Comparison of ENCODE assay signal across 19 cellular contexts in the genomic region with DNA sequence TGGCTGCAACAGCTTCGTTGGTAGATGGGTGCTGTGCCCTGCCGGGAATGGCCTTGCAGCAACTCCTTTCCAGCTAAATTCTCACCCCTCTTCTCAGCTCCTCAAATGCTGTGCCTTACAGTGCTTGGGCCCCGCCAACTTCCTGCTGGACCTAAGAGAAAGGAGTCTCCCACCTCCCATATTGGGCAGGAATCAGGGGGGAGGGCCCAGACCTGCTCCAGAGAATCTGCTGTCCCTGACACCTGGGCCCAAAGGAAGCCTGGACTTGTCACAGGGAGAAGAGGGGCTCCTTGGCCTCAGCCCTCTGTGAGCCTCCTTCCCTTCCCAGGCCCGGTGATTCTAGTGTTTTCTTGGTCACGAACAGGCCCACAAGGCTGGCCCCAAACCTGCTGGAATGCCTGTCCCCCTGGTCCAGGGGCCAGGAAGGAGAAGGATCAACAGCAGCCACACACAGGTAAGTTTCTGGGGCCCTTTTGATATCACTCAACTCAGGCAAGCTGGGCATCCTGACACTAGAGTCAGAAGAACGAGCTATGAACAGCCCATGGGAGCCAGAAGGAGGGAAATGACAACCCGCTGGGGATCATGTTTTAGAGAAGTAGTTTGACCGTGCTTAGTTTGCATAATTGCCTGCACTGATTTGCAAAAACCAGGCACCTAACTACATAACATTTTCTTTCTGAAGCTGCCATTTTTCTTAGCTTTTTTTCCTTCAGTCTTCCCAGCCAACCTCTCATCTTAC.
DNase-seq lines count a peak whose midpoint lies in the region; ATAC-seq, FAIRE-seq and TF ChIP-seq lines count a peak whose summit lies in the region.
"Had no signal": no experiment of that assay in that cellular context is flagged by ENCODE, and none has a peak within 500 bp of the region (broad histone marks: within the 10 kb centered on the region; RNA-seq: fewer than 3 reads in every experiment).

No MANE protein-coding gene starts in this region.

- H3K27ac Mint-ChIP-seq in T-cell = peak overlapping the region; percentile 73 to 74
- no peak overlapping the region for H3K27ac Mint-ChIP-seq in endodermal cell
- H3K27ac Mint-ChIP-seq in stimulated activated naive B cell treated with anti-CD40 and anti-IgM and Interleukin-4, amounts not matched to agents 10 μg/mL and 1 μg/mL and 100 μg/mL, for 72 hours = peak overlapping the region; percentile 92

- H3K27me3 Mint-ChIP-seq in T-cell (no peaks in the 10 kb centered on the region), endodermal cell (ENCODE audit: insufficient read depth) (peaks cover 14% of the 10 kb centered on the region)
- H3K27me3 Mint-ChIP-seq in stimulated activated naive B cell treated with anti-CD40 and anti-IgM and Interleukin-4, amounts not matched to agents 10 μg/mL and 1 μg/mL and 100 μg/mL, for 72 hours = peaks cover 5 to 7% of the 10 kb centered on the region in 2 donors

- no peaks in the 10 kb centered on the region for H3K79me2 ChIP-seq in HepG2 (ENCODE audit: insufficient read depth, low read length)

- BruUV-seq in HepG2 (replicated peaks; lab: Mats Ljungman, UMichigan) = no TSS peak

- FAIRE-seq in HepG2 (lab: Jason Lieb, UNC) = no peak

- WGBS in HepG2 (ENCODE audit: low lambda C conversion rate) = 75% methylated on average over 2 of the region's 8 CpGs
- WGBS in right lobe of liver (ENCODE audit: insufficient coverage, low coverage, low lambda C conversion rate, missing lambda C conversion rate) = 78% methylated on average over 5 of the region's 8 CpGs
- WGBS in endodermal cell (ENCODE audit: insufficient coverage in 1 of 2, insufficient read length in 1 of 2), 2 experiments = 88% methylated on average over 5 to 8 of the region's 8 CpGs

- H2AFZ ChIP-seq in HepG2 (ENCODE audit: low read length) = no peak overlapping the region

- no peaks in the 10 kb centered on the region for H4K20me1 ChIP-seq in HepG2 (ENCODE audit: insufficient read depth, low read length)

- H3K36me3 ChIP-seq in HepG2 (replicated peaks in 1 of 2; ENCODE audit: control insufficient read depth in 1 of 2, insufficient read depth in 2 of 2, low read length in 2 of 2) = no peaks in the 10 kb centered on the region
- no peaks in the 10 kb centered on the region for H3K36me3 ChIP-seq in right lobe of liver
- H3K36me3 ChIP-seq in endodermal cell (ENCODE audit: control insufficient read depth, insufficient read depth, low read length) = no peaks in the 10 kb centered on the region
- H3K36me3 ChIP-seq: gastroesophageal sphincter, left ventricle myocardium inferior, thoracic aorta had no signal

- ATAC-seq in HepG2 (no peak; the same call in 2 of the 3 replicates), right lobe of liver (no peak), T-cell (replicated peaks in 1 of 4) (no peak)
- peak; percentile 26 to 34 for ATAC-seq in stimulated activated naive B cell treated with anti-CD40 and anti-IgM and Interleukin-4, amounts not matched to agents 10 μg/mL and 1 μg/mL and 100 μg/mL, for 72 hours (replicated peaks)
- ATAC-seq: gastroesophageal sphincter had no signal

- H3K9me3 Mint-ChIP-seq in T-cell (no peaks in the 10 kb centered on the region), endodermal cell (no peaks in the 10 kb centered on the region)
- H3K9me3 Mint-ChIP-seq in stimulated activated naive B cell treated with anti-CD40 and anti-IgM and Interleukin-4, amounts not matched to agents 10 μg/mL and 1 μg/mL and 100 μg/mL, for 72 hours = no peaks in the 10 kb centered on the region

- H3K9ac ChIP-seq in HepG2 (ENCODE audit: insufficient read depth, low read depth, low read length) = no peak overlapping the region
- no peak overlapping the region for H3K9ac ChIP-seq in endodermal cell (ENCODE audit: extremely low read depth, low read length, poor library complexity, severe bottlenecking)
- H3K9ac ChIP-seq: KMS-11 had no signal

- TF ChIP-seq CTCF in HepG2 (CRISPR knock-in tag; IDR thresholded peaks at IDR 0.05) = no peak
- TF ChIP-seq CTCF in right lobe of liver (IDR thresholded peaks at IDR 0.05) = no peak
- TF ChIP-seq CTCF in endodermal cell (conservative IDR thresholded peaks at IDR 0.05) = no peak
- no peak for TF ChIP-seq CTCF in GM10266 (IDR thresholded peaks at IDR 0.05; ENCODE audit: control insufficient read depth, insufficient read depth, low read depth, missing control alignments)

- no peak for TF ChIP-seq POLR2A in HepG2 (IDR thresholded peaks at IDR 0.05; ENCODE audit: insufficient read depth in 1 of 2, low read depth in 2 of 2, low read length in 2 of 2)
- no peak for TF ChIP-seq POLR2A in right lobe of liver (IDR thresholded peaks at IDR 0.05)

- TF ChIP-seq EP300 in HepG2 (IDR thresholded peaks at IDR 0.05; ENCODE audit: low read depth in 2 of 2, low read length in 2 of 2) (no peak), HepG2 (CRISPR knock-in tag; IDR thresholded peaks at IDR 0.05; ENCODE audit: borderline replicate concordance) (no peak)

- H3K4me2 ChIP-seq in HepG2 (ENCODE audit: low read depth, low read length) = peak overlapping the region; percentile 34
- H3K4me2 ChIP-seq: KMS-11 had no signal

- H3K4me1 Mint-ChIP-seq in T-cell = peaks cover 42 to 85% (median 80%) of the 10 kb centered on the region in 3 donors
- peaks cover 12% of the 10 kb centered on the region for H3K4me1 Mint-ChIP-seq in endodermal cell
- H3K4me1 Mint-ChIP-seq in stimulated activated naive B cell treated with anti-CD40 and anti-IgM and Interleukin-4, amounts not matched to agents 10 μg/mL and 1 μg/mL and 100 μg/mL, for 72 hours = peaks cover 24 to 48% of the 10 kb centered on the region in 2 donors

- H3K27me3 ChIP-seq in HepG2 (ENCODE audit: control insufficient read depth in 1 of 2, insufficient read depth in 2 of 2, low read length in 2 of 2) (peaks cover 1 to 14% of the 10 kb centered on the region in 2 experiments; a peak in 3 of 5 replicates), right lobe of liver (no peaks in the 10 kb centered on the region), endodermal cell (ENCODE audit: control insufficient read depth, insufficient read depth, low read length, poor library complexity, severe bottlenecking) (no peaks in the 10 kb centered on the region)

- no peak for TF ChIP-seq RAD21 in HepG2 (CRISPR knock-in tag; IDR thresholded peaks at IDR 0.05)

- intact Hi-C loops in HepG2 (cut with micrococcal nuclease; ENCODE audit: unreplicated experiment) = no loop called here
- intact Hi-C loops in right lobe of liver (cut with DNase I) = no loop called here

- DNase-seq in HepG2 (ENCODE audit: low spot score) = no peak
- DNase-seq in right lobe of liver = no peak
- no peak for DNase-seq in T-cell
- peak; percentile 39 for DNase-seq in endodermal cell
- DNase-seq in stimulated activated naive B cell treated with anti-CD40 and anti-IgM and Interleukin-4, amounts not matched to agents 10 μg/mL and 1 μg/mL and 100 μg/mL, for 72 hours = no peak
- no peak for DNase-seq in iPS-NIHi7 (ENCODE audit: extremely low spot score)
- no peak for DNase-seq in GM10266 (ENCODE audit: extremely low spot score)
- DNase-seq in HUDEP-2 (lab: John Stamatoyannopoulos, UW; ENCODE audit: unreplicated experiment in 76 of 76) = no peak
- DNase-seq: activated CD4-positive, alpha-beta T cell treated with anti-CD3 and anti-CD28 coated beads, Interleukin-2, amount 50 U/mL, for 4 hours; activated effector memory CD4-positive, alpha-beta T cell treated with Interleukin-2 at 50 U/mL for 16 hours; cortex of kidney; GDM1; left ventricle myocardium inferior; NCI-H82; RPMI8226; stimulated activated CD4-positive, alpha-beta T cell treated with anti-CD3 and anti-CD28 coated beads, Interleukin-4, amount 100 ng/mL, for 1 hour had no signal

- H3K4me3 ChIP-seq in HepG2 (replicated peaks in 1 of 3; ENCODE audit: insufficient read depth in 1 of 3, low read depth in 2 of 3, low read length in 3 of 3) (peak overlapping the region in 1 of 3 experiments; percentile 19; a peak in 1 of 6 replicates), right lobe of liver (no peak overlapping the region), endodermal cell (ENCODE audit: low read length) (no peak overlapping the region)
- H3K4me3 ChIP-seq: gastroesophageal sphincter, left ventricle myocardium inferior, thoracic aorta had no signal

- CTCF ChIA-PET in HepG2 (lab: Yijun Ruan, JAX; ENCODE audit: low intra/inter-chr PET ratio, low total read pairs) = no interaction called here
- CTCF ChIA-PET in T-cell (lab: Charles Lee) = interaction anchor here (1.2 to 1.5 kb wide), 2 partner anchors 9 to 163 kb away, joined by 3 to 4 read pairs; no protein-coding TSS in a partner anchor

- H3K4me3 Mint-ChIP-seq in T-cell (peak overlapping the region in 1 of 3 donors; percentile 0), endodermal cell (no peak overlapping the region)
- H3K4me3 Mint-ChIP-seq in stimulated activated naive B cell treated with anti-CD40 and anti-IgM and Interleukin-4, amounts not matched to agents 10 μg/mL and 1 μg/mL and 100 μg/mL, for 72 hours = no peak overlapping the region

- no peaks in the 10 kb centered on the region for H3K9me3 ChIP-seq in HepG2 (ENCODE audit: low read length)
- H3K9me3 ChIP-seq in right lobe of liver = no peaks in the 10 kb centered on the region
- no peaks in the 10 kb centered on the region for H3K9me3 ChIP-seq in endodermal cell (ENCODE audit: control insufficient read depth, low read length)
- H3K9me3 ChIP-seq: gastroesophageal sphincter, left ventricle myocardium inferior, thoracic aorta had no signal

- POLR2A ChIA-PET in HepG2 (lab: Yijun Ruan, JAX) = no interaction called here
- POLR2A ChIA-PET in T-cell (lab: Charles Lee) = interaction anchor here (0.5 to 2.0 kb wide), 3 partner anchors 18 to 92 kb away, joined by 3 to 4 read pairs (median 4); no protein-coding TSS in a partner anchor

- in situ Hi-C loops in HepG2 (cut with HindIII; ENCODE audit: extremely low pct_ligation_motif_present, low pct_unique_long_range_greater_than_20kb) = no loop called here

- H3K27ac ChIP-seq in HepG2 (ENCODE audit: extremely low read length, insufficient read depth, low read length) = no peak overlapping the region
- no peak overlapping the region for H3K27ac ChIP-seq in right lobe of liver
- no peak overlapping the region for H3K27ac ChIP-seq in endodermal cell (ENCODE audit: low read depth, low read length)
- H3K27ac ChIP-seq: gastroesophageal sphincter, KMS-11, left ventricle myocardium inferior, thoracic aorta had no signal

- H3K4me1 ChIP-seq in HepG2 (ENCODE audit: insufficient read depth, low read length) = peaks cover 21% of the 10 kb centered on the region
- H3K4me1 ChIP-seq in right lobe of liver = no peaks in the 10 kb centered on the region
- no peaks in the 10 kb centered on the region for H3K4me1 ChIP-seq in endodermal cell (ENCODE audit: control insufficient read depth, insufficient read depth, low read length)
- H3K4me1 ChIP-seq: gastroesophageal sphincter had no signal

- H3K36me3 Mint-ChIP-seq in T-cell (peaks cover 56% of the 10 kb centered on the region), endodermal cell (ENCODE audit: low read depth) (no peaks in the 10 kb centered on the region)
- no peaks in the 10 kb centered on the region for H3K36me3 Mint-ChIP-seq in stimulated activated naive B cell treated with anti-CD40 and anti-IgM and Interleukin-4, amounts not matched to agents 10 μg/mL and 1 μg/mL and 100 μg/mL, for 72 hours

TF ChIP-seq in HepG2, 621 proteins besides CTCF, POLR2A, EP300 and RAD21 (continues in another document):
- TF ChIP-seq ELF3 (CRISPR knock-in tag; IDR thresholded peaks at IDR 0.05) = no peak

Comparison
In these comparisons a context has a peak if more than half of its experiments do, and no peak if none do; other contexts are left out.
1. ATAC-seq: peak in stimulated activated naive B cell treated with anti-CD40 and anti-IgM and Interleukin-4, amounts not matched to agents 10 μg/mL and 1 μg/mL and 100 μg/mL, for 72 hours (2 of 2); none in HepG2 (single experiment), right lobe of liver (0 of 4) and T-cell (0 of 4).